Comparison of ENCODE assay signal across 22 cellular contexts in the genomic region with DNA sequence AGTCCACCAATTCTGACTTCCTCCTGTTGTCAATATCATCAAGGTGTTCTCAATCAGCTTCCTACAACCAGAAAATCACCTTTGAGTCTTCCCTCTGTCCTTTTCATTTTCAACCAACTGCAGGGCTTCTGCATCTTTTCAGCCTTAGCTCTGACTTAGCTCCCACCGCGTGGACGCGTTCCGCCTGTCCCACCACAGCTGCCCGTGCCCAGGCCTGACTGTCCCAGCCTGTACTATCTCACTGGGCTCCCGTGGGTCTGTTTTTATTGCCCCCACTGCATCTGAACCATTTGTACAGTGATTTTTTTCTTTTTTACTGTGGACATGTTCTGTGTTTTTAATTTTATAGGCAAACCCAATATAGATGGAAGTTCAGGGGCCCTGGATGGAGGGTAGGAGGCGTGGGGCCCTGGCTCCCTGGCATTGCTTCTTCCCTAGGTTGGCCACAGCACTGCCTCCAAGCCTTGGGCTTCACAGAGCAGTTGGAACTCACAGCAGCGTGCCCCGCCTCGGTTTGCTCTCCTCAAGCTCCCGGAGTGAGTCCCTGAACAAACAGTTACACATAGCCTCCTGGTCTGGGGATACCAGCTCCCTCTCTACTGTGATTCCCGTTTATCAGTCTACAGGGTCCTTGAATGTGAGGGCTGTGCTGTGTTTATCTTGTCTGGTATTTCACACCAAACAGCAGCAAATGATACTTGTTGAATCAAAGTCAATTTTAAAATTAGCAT.
DNase-seq lines count a peak whose midpoint lies in the region; ATAC-seq, FAIRE-seq and TF ChIP-seq lines count a peak whose summit lies in the region.
"Had no signal": no experiment of that assay in that cellular context is flagged by ENCODE, and none has a peak within 500 bp of the region (broad histone marks: within the 10 kb centered on the region; RNA-seq: fewer than 3 reads in every experiment).

No MANE protein-coding gene starts in this region.

- DNase-seq in activated naive CD8-positive, alpha-beta T cell treated with anti-CD3 and anti-CD28 coated beads for 36 hours: no peak
- DNase-seq in dorsolateral prefrontal cortex (peak in 1 of 10 donors; percentile 29), right atrium auricular region (ENCODE audit: low spot score) (no peak), testis (peak; percentile 28), natural killer cell (no peak), kidney (no peak)
- no peak for DNase-seq in activated T-helper 2 cell treated with anti-CD3 and anti-CD28 coated beads, Interferon-gamma antibody, Interleukin-2, Interleukin-4, amounts not matched to agents 10 μg/mL and 5 μg/mL and 100 μg/mL, durations not matched to agents 14 hours and 24 hours and 36 hours (ENCODE audit: low spot score)
- DNase-seq: 8988T, NCI-H1105, NCI-H146, NCI-H2029 treated with DMSO at 0.1 percent for 48 hours, NCI-H2171, NCI-H345, NCI-H526, OCI-M1, SHP77 had no signal

- no peaks in the 10 kb centered on the region for H3K36me3 ChIP-seq in right atrium auricular region
- H3K36me3 ChIP-seq in testis (ENCODE audit: low read depth, missing control alignments): no peaks in the 10 kb centered on the region
- no peaks in the 10 kb centered on the region for H3K36me3 ChIP-seq in kidney (ENCODE audit: control insufficient read depth in 1 of 2, insufficient read depth in 2 of 2, low read length in 2 of 2)

- no peaks in the 10 kb centered on the region for H3K27me3 Mint-ChIP-seq in activated naive CD8-positive, alpha-beta T cell
- no peaks in the 10 kb centered on the region for H3K27me3 Mint-ChIP-seq in activated naive CD8-positive, alpha-beta T cell treated with anti-CD3 and anti-CD28 coated beads for 36 hours
- no peaks in the 10 kb centered on the region for H3K27me3 Mint-ChIP-seq in activated T-helper 2 cell treated with anti-CD3 and anti-CD28 coated beads, Interferon-gamma antibody, Interleukin-2, Interleukin-4, amounts not matched to agents 10 μg/mL and 5 μg/mL and 100 μg/mL, durations not matched to agents 14 hours and 24 hours and 36 hours (ENCODE audit: low read depth)
- H3K27me3 Mint-ChIP-seq in natural killer cell (ENCODE audit: low read depth in 2 of 2): no peaks in the 10 kb centered on the region
- H3K27me3 Mint-ChIP-seq: IgD-negative memory B cell had no signal

- H3K4me3 Mint-ChIP-seq in activated naive CD8-positive, alpha-beta T cell: no peak overlapping the region
- no peak overlapping the region for H3K4me3 Mint-ChIP-seq in activated naive CD8-positive, alpha-beta T cell treated with anti-CD3 and anti-CD28 coated beads for 36 hours
- no peak overlapping the region for H3K4me3 Mint-ChIP-seq in activated T-helper 2 cell treated with anti-CD3 and anti-CD28 coated beads, Interferon-gamma antibody, Interleukin-2, Interleukin-4, amounts not matched to agents 10 μg/mL and 5 μg/mL and 100 μg/mL, durations not matched to agents 14 hours and 24 hours and 36 hours (ENCODE audit: low read depth)
- H3K4me3 Mint-ChIP-seq in natural killer cell: no peak overlapping the region
- H3K4me3 Mint-ChIP-seq: IgD-negative memory B cell had no signal

- H3K36me3 Mint-ChIP-seq in activated naive CD8-positive, alpha-beta T cell: no peaks in the 10 kb centered on the region
- H3K36me3 Mint-ChIP-seq in activated naive CD8-positive, alpha-beta T cell treated with anti-CD3 and anti-CD28 coated beads for 36 hours: no peaks in the 10 kb centered on the region
- H3K36me3 Mint-ChIP-seq in activated T-helper 2 cell treated with anti-CD3 and anti-CD28 coated beads, Interferon-gamma antibody, Interleukin-2, Interleukin-4, amounts not matched to agents 10 μg/mL and 5 μg/mL and 100 μg/mL, durations not matched to agents 14 hours and 24 hours and 36 hours (ENCODE audit: low read depth): no peaks in the 10 kb centered on the region
- no peaks in the 10 kb centered on the region for H3K36me3 Mint-ChIP-seq in natural killer cell
- H3K36me3 Mint-ChIP-seq: IgD-negative memory B cell had no signal

- no peak for TF ChIP-seq POLR2A in testis (IDR thresholded peaks at IDR 0.05)

- H3K4me1 ChIP-seq in right atrium auricular region (peaks cover 0 to 6% of the 10 kb centered on the region in 2 donors), testis (no peaks in the 10 kb centered on the region), kidney (ENCODE audit: control insufficient read depth in 1 of 2, insufficient read depth in 1 of 2, low read depth in 1 of 2, low read length in 2 of 2) (no peaks in the 10 kb centered on the region)

- H3K4me3 ChIP-seq in dorsolateral prefrontal cortex (no peak overlapping the region), right atrium auricular region (no peak overlapping the region), testis (no peak overlapping the region), kidney (ENCODE audit: low read length in 2 of 2) (no peak overlapping the region)
- H3K4me3 ChIP-seq: BLaER1 treated with 17β-estradiol and CSF1 and Interleukin-3, amounts not matched to agents 10 nM and 100 nM had no signal

- H3K27ac ChIP-seq in dorsolateral prefrontal cortex: peak overlapping the region in 45 of 59 donors; percentile 0 to 86 (median 49)
- peak overlapping the region; percentile 22 to 77 for H3K27ac ChIP-seq in right atrium auricular region
- H3K27ac ChIP-seq in testis: no peak overlapping the region
- no peak overlapping the region for H3K27ac ChIP-seq in kidney (ENCODE audit: low read depth in 2 of 2, low read length in 2 of 2)
- H3K27ac ChIP-seq: BLaER1 treated with 17β-estradiol and CSF1 and Interleukin-3, amounts not matched to agents 10 nM and 100 nM had no signal

- intact Hi-C loops in dorsolateral prefrontal cortex (cut with DNase I): no loop called here
- intact Hi-C loops in testis (cut with DNase I; ENCODE audit: low total_unique reads): no loop called here
- intact Hi-C loops in activated T-helper 2 cell treated with anti-CD3 and anti-CD28 coated beads, Interferon-gamma antibody, Interleukin-2, Interleukin-4, amounts not matched to agents 10 μg/mL and 5 μg/mL and 100 μg/mL, durations not matched to agents 14 hours and 24 hours and 36 hours (cut with micrococcal nuclease): no loop called here
- intact Hi-C loops in natural killer cell (cut with micrococcal nuclease): no loop called here
- intact Hi-C loops in kidney (cut with DNase I): no loop called here

- no peaks in the 10 kb centered on the region for H3K9me3 Mint-ChIP-seq in activated naive CD8-positive, alpha-beta T cell (ENCODE audit: low read depth)
- no peaks in the 10 kb centered on the region for H3K9me3 Mint-ChIP-seq in activated naive CD8-positive, alpha-beta T cell treated with anti-CD3 and anti-CD28 coated beads for 36 hours
- no peaks in the 10 kb centered on the region for H3K9me3 Mint-ChIP-seq in activated T-helper 2 cell treated with anti-CD3 and anti-CD28 coated beads, Interferon-gamma antibody, Interleukin-2, Interleukin-4, amounts not matched to agents 10 μg/mL and 5 μg/mL and 100 μg/mL, durations not matched to agents 14 hours and 24 hours and 36 hours
- no peaks in the 10 kb centered on the region for H3K9me3 Mint-ChIP-seq in natural killer cell

- peak overlapping the region; percentile 35 for H3K27ac Mint-ChIP-seq in activated naive CD8-positive, alpha-beta T cell
- H3K27ac Mint-ChIP-seq in activated naive CD8-positive, alpha-beta T cell treated with anti-CD3 and anti-CD28 coated beads for 36 hours: no peak overlapping the region
- no peak overlapping the region for H3K27ac Mint-ChIP-seq in activated T-helper 2 cell treated with anti-CD3 and anti-CD28 coated beads, Interferon-gamma antibody, Interleukin-2, Interleukin-4, amounts not matched to agents 10 μg/mL and 5 μg/mL and 100 μg/mL, durations not matched to agents 14 hours and 24 hours and 36 hours
- no peak overlapping the region for H3K27ac Mint-ChIP-seq in natural killer cell
- H3K27ac Mint-ChIP-seq: IgD-negative memory B cell had no signal

- no peak for FAIRE-seq in kidney (lab: Jason Lieb, UNC)
- FAIRE-seq: G401.6, GM12892, RCC 7860 had no signal

- ATAC-seq in natural killer cell: no peak

- no peaks in the 10 kb centered on the region for H3K4me1 Mint-ChIP-seq in activated naive CD8-positive, alpha-beta T cell (ENCODE audit: low read depth)
- no peaks in the 10 kb centered on the region for H3K4me1 Mint-ChIP-seq in activated naive CD8-positive, alpha-beta T cell treated with anti-CD3 and anti-CD28 coated beads for 36 hours
- no peaks in the 10 kb centered on the region for H3K4me1 Mint-ChIP-seq in activated T-helper 2 cell treated with anti-CD3 and anti-CD28 coated beads, Interferon-gamma antibody, Interleukin-2, Interleukin-4, amounts not matched to agents 10 μg/mL and 5 μg/mL and 100 μg/mL, durations not matched to agents 14 hours and 24 hours and 36 hours (ENCODE audit: low read depth)
- H3K4me1 Mint-ChIP-seq in natural killer cell: no peaks in the 10 kb centered on the region
- H3K4me1 Mint-ChIP-seq: IgD-negative memory B cell had no signal

- TF ChIP-seq CTCF in dorsolateral prefrontal cortex (IDR thresholded peaks at IDR 0.05 in 54 of 56, conservative IDR thresholded peaks at IDR 0.05 in 2 of 56; ENCODE audit: low read depth in 1 of 56, partially characterized antibody in 56 of 56) (no peak), right atrium auricular region (IDR thresholded peaks at IDR 0.05) (no peak), testis (IDR thresholded peaks at IDR 0.05) (no peak), natural killer cell (IDR thresholded peaks at IDR 0.05) (no peak), kidney (IDR thresholded peaks at IDR 0.05; ENCODE audit: borderline replicate concordance, extremely low read depth, insufficient read depth) (no peak)

- H3K9me3 ChIP-seq in right atrium auricular region: no peaks in the 10 kb centered on the region
- no peaks in the 10 kb centered on the region for H3K9me3 ChIP-seq in testis
- no peaks in the 10 kb centered on the region for H3K9me3 ChIP-seq in kidney (ENCODE audit: control insufficient read depth in 1 of 2, low read length in 2 of 2)

- 77 to 78% methylated on average over 13 of the region's 13 CpGs for WGBS in testis, 2 donors

- H3K27me3 ChIP-seq in dorsolateral prefrontal cortex (no peaks in the 10 kb centered on the region), right atrium auricular region (no peaks in the 10 kb centered on the region), testis (no peaks in the 10 kb centered on the region)
- H3K27me3 ChIP-seq: BLaER1 treated with 17β-estradiol and CSF1 and Interleukin-3, amounts not matched to agents 10 nM and 100 nM had no signal

- no peak overlapping the region for H3K9ac ChIP-seq in kidney (ENCODE audit: low read length in 2 of 2)
- H3K9ac ChIP-seq: BLaER1 treated with 17β-estradiol and CSF1 and Interleukin-3, amounts not matched to agents 10 nM and 100 nM had no signal

Comparison
In these comparisons a context has a peak if more than half of its experiments do, and no peak if none do; other contexts are left out.
1. H3K27ac ChIP-seq: peak in dorsolateral prefrontal cortex (45 of 59) and right atrium auricular region (2 of 2); none in testis (0 of 2) and kidney (0 of 2).